28 cellular contexts compared by ENCODE assay signal in the genomic region with DNA sequence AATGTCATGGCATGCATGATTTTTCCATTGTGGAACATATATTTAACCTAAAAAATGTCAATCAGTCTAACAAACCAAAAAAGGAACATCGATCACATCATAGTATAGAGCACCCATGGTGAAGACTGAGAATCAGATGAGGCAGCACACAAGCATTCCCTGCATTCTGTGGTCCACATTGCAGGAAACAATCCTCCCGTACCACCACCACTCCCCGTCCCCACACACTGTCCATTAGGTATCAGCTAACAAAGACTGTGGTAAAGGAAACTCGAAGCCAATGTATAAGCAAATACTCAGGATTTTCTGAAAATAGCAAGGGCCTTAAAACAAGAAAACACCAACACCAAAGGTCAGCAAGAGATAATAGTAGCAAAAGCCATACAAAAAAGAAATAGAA.
"Had no signal": no experiment of that assay in that cellular context is flagged by ENCODE, and none has a peak within 500 bp of the region (broad histone marks: within the 10 kb centered on the region; RNA-seq: fewer than 3 reads in every experiment).

No MANE protein-coding gene starts in this region.

- H3K9me3 ChIP-seq: adrenal gland, body of pancreas had no signal

- H3K4me1 ChIP-seq: adrenal gland, body of pancreas had no signal

- H3K27me3 ChIP-seq: adrenal gland, body of pancreas had no signal

- H3K27ac ChIP-seq: adrenal gland, body of pancreas, WERI-Rb-1 had no signal

- H3K36me3 ChIP-seq: adrenal gland, WERI-Rb-1 had no signal

- H3K4me3 ChIP-seq: adrenal gland, body of pancreas had no signal

- ATAC-seq: activated CD4-positive, CD25-positive, alpha-beta regulatory T cell treated with anti-CD3 and anti-CD28 coated beads, Interleukin-2, amount 50 U/mL, for 24 hours; activated CD8-positive, alpha-beta T cell treated with anti-CD3 and anti-CD28 coated beads for 36 hours; activated T-cell treated with anti-CD3 and anti-CD28 coated beads, Interleukin-2, amount 50 U/mL, for 4 hours; activated T-helper 17 cell treated with anti-CD3 and anti-CD28 coated beads, Interleukin-2, amount 50 U/mL, for 72 hours; body of pancreas; esophagus mucosa; T-helper 17 cell had no signal

- DNase-seq: activated B cell treated with CpG ODN at 0.5 μM for 24 hours; activated CD4-positive, alpha-beta T cell treated with anti-CD3 and anti-CD28 coated beads for 48 hours; activated CD4-positive, alpha-beta T cell treated with anti-CD3 and anti-CD28 coated beads, Interleukin-2, amount 50 U/mL, for 1 hour; activated CD4-positive, alpha-beta T cell treated with anti-CD3 and anti-CD28 coated beads, Interleukin-2, amount 50 U/mL, for 48 hours; activated CD8-positive, alpha-beta memory T cell treated with anti-CD3 and anti-CD28 coated beads for 24 hours; activated CD8-positive, alpha-beta T cell treated with anti-CD3 and anti-CD28 coated beads for 36 hours; activated effector memory CD4-positive, alpha-beta T cell treated with Interleukin-2 at 50 U/mL for 16 hours; activated gamma-delta T cell treated with Interleukin-2 at 50 U/mL for 16 hours; activated naive CD4-positive, alpha-beta T cell treated with anti-CD3 and anti-CD28 coated beads, Interleukin-2, amount 50 U/mL, for 16 hours; activated naive CD4-positive, alpha-beta T cell treated with Interleukin-2 at 50 U/mL for 16 hours; activated T-cell treated with anti-CD3 and anti-CD28 coated beads, Interleukin-2, amount 50 U/mL, for 4 hours; adrenal gland; amygdala; aorta; body of pancreas; caudate nucleus; cortex of kidney; effector CD8-positive, alpha-beta T cell; endodermal cell; foreskin fibroblast; head of caudate nucleus; hippocampal formation; T-helper 17 cell; T1000; WERI-Rb-1 had no signal
